In genomic region chr20:23645575-23645974, GRCh38 we compare ENCODE assay signal across 19 cellular contexts. TPM values are rescaled to one million over a fixed set of nuclear protein-coding genes. Genes with fewer than 3 reads are reported as not detected.
DNase-seq lines count a peak whose midpoint lies in the region; ATAC-seq and TF ChIP-seq lines count a peak whose summit lies in the region.
"Had no signal": no experiment of that assay in that cellular context is flagged by ENCODE, and none has a peak within 500 bp of the region (broad histone marks: within the 10 kb centered on the region; RNA-seq: fewer than 3 reads in every experiment).

No MANE protein-coding gene starts in this region.

- TF ChIP-seq POLR2A in uterus (IDR thresholded peaks at IDR 0.05): no peak

- POLR2A ChIA-PET in HEK293 (lab: Yijun Ruan, JAX): no interaction called here

- intact Hi-C loops in uterus (cut with DNase I; ENCODE audit: low total_unique reads): no loop called here

- CTCF ChIA-PET in HEK293 (lab: Yijun Ruan, JAX): no interaction called here

- ATAC-seq in GM19025 (IDR thresholded peaks at IDR 0.05; ENCODE audit: low read depth, unreplicated experiment): peak; percentile 55
- peak; percentile 50 for ATAC-seq in HG03439 (IDR thresholded peaks at IDR 0.05; ENCODE audit: unreplicated experiment)
- no peak for ATAC-seq in HG02840 (IDR thresholded peaks at IDR 0.05; ENCODE audit: low FRiP score, unreplicated experiment)

- no peaks in the 10 kb centered on the region for H3K27me3 ChIP-seq in uterus
- H3K27me3 ChIP-seq: Peyer's patch had no signal

- H3K9me3 ChIP-seq in HEK293 (ENCODE audit: control insufficient read depth, insufficient read depth, low read depth, low read length): no peaks in the 10 kb centered on the region
- H3K9me3 ChIP-seq in uterus: no peaks in the 10 kb centered on the region
- H3K9me3 ChIP-seq: Peyer's patch, SK-N-SH had no signal

- DNase-seq in uterus (no peak), mesenteric fat pad (ENCODE audit: low spot score) (no peak)
- no peak for DNase-seq in activated CD4-positive, alpha-beta T cell treated with anti-CD3 and anti-CD28 coated beads for 4 hours
- DNase-seq: CD8-positive, alpha-beta memory T cell; GF-D8; NCI-H1417 treated with DMSO at 0.1 percent for 48 hours; NCI-H2029; NCI-H2171 treated with DMSO at 0.1 percent for 48 hours; NCI-H774; Peyer's patch; Right ventricle myocardium superior; SK-N-SH; T-helper 1 cell had no signal

- no peak overlapping the region for H3K4me3 ChIP-seq in HEK293 (ENCODE audit: low read depth, low read length)
- H3K4me3 ChIP-seq in uterus: no peak overlapping the region
- H3K4me3 ChIP-seq: Peyer's patch had no signal

- H3K36me3 ChIP-seq in HEK293 (ENCODE audit: control insufficient read depth in 2 of 2, insufficient read depth in 1 of 2, low read length in 2 of 2) (no peaks in the 10 kb centered on the region), uterus (no peaks in the 10 kb centered on the region)
- H3K36me3 ChIP-seq: Peyer's patch had no signal

- no peaks in the 10 kb centered on the region for H3K4me1 ChIP-seq in HEK293 (ENCODE audit: control insufficient read depth, insufficient read depth, low read length)
- H3K4me1 ChIP-seq in uterus: no peaks in the 10 kb centered on the region

- no peak overlapping the region for H3K27ac ChIP-seq in HEK293 (ENCODE audit: extremely low read depth, low read depth, low read length)
- no peak overlapping the region for H3K27ac ChIP-seq in uterus
- H3K27ac ChIP-seq: Peyer's patch had no signal

- TF ChIP-seq CTCF in HEK293 (tag by site-specific recombination; IDR thresholded peaks at IDR 0.05): no peak
- TF ChIP-seq CTCF in uterus (IDR thresholded peaks at IDR 0.05): no peak

TF ChIP-seq in HEK293, 187 proteins besides CTCF, POLR2A, EP300 and RAD21:
- TF ChIP-seq ZSCAN4 (tag by site-specific recombination; IDR thresholded peaks at IDR 0.05): no peak
- TF ChIP-seq ZNF585B (tag by site-specific recombination; IDR thresholded peaks at IDR 0.05): no peak
- TF ChIP-seq ZNF324 (tag by site-specific recombination; IDR thresholded peaks at IDR 0.05): no peak
- no peak for TF ChIP-seq ZBTB17 (tag by site-specific recombination; IDR thresholded peaks at IDR 0.05)
- TF ChIP-seq ZSCAN5A (tag by site-specific recombination; IDR thresholded peaks at IDR 0.05): no peak
- peak; percentile 86 for TF ChIP-seq ZNF623 (tag by site-specific recombination; IDR thresholded peaks at IDR 0.05)
- TF ChIP-seq HOXC10 (CRISPR knock-in tag; IDR thresholded peaks at IDR 0.05): no peak
- TF ChIP-seq ZNF704 (tag by site-specific recombination; IDR thresholded peaks at IDR 0.05): no peak

RNA-seq across cellular contexts. Expression of gene CST3, which starts 7.8 kb away (rescaled TPM):
- total RNA-seq in uterus: 1,000 to 10,000 TPM in 1 of 4 donors, 100 to 1,000 TPM in 3; 205 to 1,148 (median 624) TPM
- 1,237 TPM for total RNA-seq in mesenteric fat pad

RNA-seq across cellular contexts. Expression of gene CST9, which starts 39.9 kb away (rescaled TPM):
- total RNA-seq in uterus (not detected), mesenteric fat pad (not detected)
- total RNA-seq: CD8-positive, alpha-beta memory T cell; LHCN-M2; NCI-H460; Peyer's patch; Right ventricle myocardium superior had no signal

RNA-seq across cellular contexts. Expression of gene CST4, which starts 43.3 kb away (rescaled TPM):
- total RNA-seq in uterus: not detected
- total RNA-seq in mesenteric fat pad: not detected
- total RNA-seq: CD8-positive, alpha-beta memory T cell; LHCN-M2; Peyer's patch; Right ventricle myocardium superior had no signal
